In the genomic region with DNA sequence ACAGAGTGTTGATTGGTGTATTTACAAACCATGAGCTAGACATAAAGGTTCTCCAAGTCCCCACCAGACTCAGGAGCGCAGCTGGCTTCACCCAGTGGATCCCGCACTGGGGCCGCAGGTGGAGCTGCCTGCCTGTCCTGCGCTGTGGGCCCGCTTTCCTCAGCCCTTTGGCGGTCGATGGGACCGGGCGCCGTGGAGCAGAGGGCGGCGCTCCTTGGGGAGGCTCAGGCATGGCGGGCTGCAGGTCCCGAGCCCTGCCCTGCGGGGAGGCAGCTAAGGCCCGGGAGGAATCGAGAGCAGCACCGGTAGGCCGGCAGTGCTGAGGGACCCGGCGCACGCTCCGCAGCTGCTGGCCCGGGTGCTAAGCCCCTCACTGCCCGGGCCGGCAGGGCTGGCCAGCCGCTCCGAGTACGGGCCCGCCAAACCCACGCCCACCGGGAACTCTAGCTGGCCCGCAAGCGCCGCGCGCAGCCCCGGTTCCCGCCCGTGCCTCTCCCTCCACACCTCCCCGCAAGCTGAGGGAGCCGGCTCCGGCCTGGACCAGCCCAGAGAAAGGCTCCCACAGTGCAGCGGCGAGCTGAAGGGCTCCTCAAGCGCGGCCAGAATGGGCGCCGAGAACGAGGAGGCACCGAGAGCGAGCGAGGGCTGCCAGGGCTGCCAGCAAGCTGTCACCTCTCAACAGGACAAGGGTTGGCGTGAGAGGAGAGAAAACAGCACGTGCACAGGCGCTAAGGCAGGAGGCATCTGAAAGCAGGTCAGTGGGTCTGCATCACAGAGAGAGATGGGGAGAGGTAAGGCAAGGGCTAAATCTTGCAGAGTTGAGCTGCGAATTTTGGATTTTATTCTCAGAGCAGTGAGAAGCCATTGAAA, we compare ENCODE assay signal across 32 cellular contexts. TPM values are rescaled to one million over a fixed set of nuclear protein-coding genes. Genes with fewer than 3 reads are reported as not detected.
"Had no signal": no experiment of that assay in that cellular context is flagged by ENCODE, and none has a peak within 500 bp of the region (broad histone marks: within the 10 kb centered on the region; RNA-seq: fewer than 3 reads in every experiment).

No MANE protein-coding gene starts in this region.

- H3K4me1 ChIP-seq: foreskin keratinocyte, upper lobe of left lung had no signal

- DNase-seq: dermis blood vessel endothelial cell; effector memory CD4-positive, alpha-beta T cell; foreskin keratinocyte; hypothalamus; immature natural killer cell; islet precursor cell; kidney glomerular epithelial cell; mucosa of descending colon; naive B cell; nucleus accumbens; psoas muscle; right cardiac atrium; spleen; stimulated activated CD4-positive, alpha-beta T cell treated with anti-CD3 and anti-CD28 coated beads, Interleukin-4, amount 100 ng/mL, for 4 hours; stimulated activated naive CD8-positive, alpha-beta T cell treated with anti-CD3 and anti-CD28 coated beads, Interleukin-15, Interleukin-2, amounts not matched to agents 100 U/mL and 50 U/mL, for 24 hours had no signal

- H3K9me3 ChIP-seq: esophagus muscularis mucosa, mucosa of descending colon, psoas muscle, spleen, thoracic aorta, tibial nerve, upper lobe of left lung had no signal

- ATAC-seq: foreskin keratinocyte; mucosa of descending colon; natural killer cell treated with Interleukin-12 subunit alpha and Interleukin-12 subunit beta and Interleukin-15 and Interleukin-18, amount 100 ng/mL, for 72 hours; right cardiac atrium; stimulated activated memory B cell treated with anti-CD40 and anti-IgM and Interleukin-4, amounts not matched to agents 10 μg/mL and 1 μg/mL and 100 μg/mL, for 72 hours; stimulated activated naive CD8-positive, alpha-beta T cell treated with anti-CD3 and anti-CD28 coated beads, Interleukin-15, Interleukin-2, amounts not matched to agents 100 U/mL and 50 U/mL, for 24 hours had no signal

- H3K4me3 ChIP-seq: coronary artery, esophagus muscularis mucosa, lung, mucosa of descending colon, psoas muscle, skin epidermis, spleen, thoracic aorta, tibial nerve, upper lobe of left lung had no signal

- H3K36me3 ChIP-seq: esophagus muscularis mucosa, spleen, thoracic aorta, tibial nerve, upper lobe of left lung had no signal

- H3K27ac ChIP-seq: coronary artery, esophagus muscularis mucosa, foreskin keratinocyte, psoas muscle, skin epidermis, spleen, thoracic aorta, tibial nerve, upper lobe of left lung had no signal

- H3K27me3 ChIP-seq: tibial nerve, upper lobe of left lung had no signal

RNA-seq across cellular contexts. Expression of a gene that starts 5.9 kb away (rescaled TPM):
- total RNA-seq: dermis blood vessel endothelial cell; endothelial cell of umbilical vein; epithelial cell of proximal tubule; fibroblast of lung; foreskin keratinocyte; mucosa of descending colon; natural killer cell treated with Interleukin-12 subunit alpha and Interleukin-12 subunit beta and Interleukin-15 and Interleukin-18, amount 100 ng/mL, for 72 hours; neural crest cell; osteocyte; renal cortical epithelial cell; right cardiac atrium; thoracic aorta had no signal
- polyA plus RNA-seq: endothelial cell of umbilical vein, fibroblast of lung, foreskin keratinocyte, immature natural killer cell, psoas muscle, right cardiac atrium had no signal

RNA-seq across cellular contexts. Expression of a gene that starts 40.1 kb away (rescaled TPM):
- total RNA-seq: dermis blood vessel endothelial cell, endothelial cell of umbilical vein, foreskin keratinocyte, liver, mesothelial cell of epicardium, mucosa of descending colon, neural crest cell, osteocyte, right cardiac atrium, spleen, thoracic aorta, tibial nerve had no signal
- polyA plus RNA-seq: endothelial cell of umbilical vein, foreskin keratinocyte, liver, lung had no signal
